In genomic region chr11:6253196-6253595, GRCh38 we compare ENCODE assay signal across 21 cellular contexts. TPM values are rescaled to one million over a fixed set of nuclear protein-coding genes. Genes with fewer than 3 reads are reported as not detected.
DNase-seq lines count a peak whose midpoint lies in the region; ATAC-seq, FAIRE-seq and TF ChIP-seq lines count a peak whose summit lies in the region.
"Had no signal": no experiment of that assay in that cellular context is flagged by ENCODE, and none has a peak within 500 bp of the region (broad histone marks: within the 10 kb centered on the region; RNA-seq: fewer than 3 reads in every experiment).

No MANE protein-coding gene starts in this region.

- FAIRE-seq in frontal cortex (lab: Jason Lieb, UNC) = no peak
- FAIRE-seq: HTR-8/SVneo had no signal

- no peak overlapping the region for H3K4me3 Mint-ChIP-seq in activated T-cell treated with anti-CD3 and anti-CD28 coated beads, Interleukin-2, amount 50 U/mL, for 72 hours
- H3K4me3 Mint-ChIP-seq in activated T-cell treated with anti-CD3 and anti-CD28 coated beads, Interleukin-2, amount 50 U/mL, for 4 hours = no peak overlapping the region
- H3K4me3 Mint-ChIP-seq in chondrocyte (ENCODE audit: unreplicated experiment) = no peak overlapping the region
- H3K4me3 Mint-ChIP-seq: activated T-cell treated with anti-CD3 and anti-CD28 coated beads, Interleukin-2, amount 50 U/mL, for 24 hours; CD4-positive, CD25-positive, alpha-beta regulatory T cell; T-helper 1 cell treated with Interleukin-12 subunit alpha and Interleukin-12 subunit beta and Interleukin-4 antibody, amounts not matched to agents 30 μg/mL and 1 μg/mL, for 36 hours had no signal

- no peak overlapping the region for H3K27ac Mint-ChIP-seq in activated T-cell treated with anti-CD3 and anti-CD28 coated beads, Interleukin-2, amount 50 U/mL, for 72 hours
- H3K27ac Mint-ChIP-seq in chondrocyte (ENCODE audit: unreplicated experiment) = no peak overlapping the region
- H3K27ac Mint-ChIP-seq: activated T-cell treated with anti-CD3 and anti-CD28 coated beads, Interleukin-2, amount 50 U/mL, for 24 hours; CD4-positive, CD25-positive, alpha-beta regulatory T cell; T-helper 1 cell treated with Interleukin-12 subunit alpha and Interleukin-12 subunit beta and Interleukin-4 antibody, amounts not matched to agents 30 μg/mL and 1 μg/mL, for 36 hours had no signal

- no peak for DNase-seq in activated T-cell treated with anti-CD3 and anti-CD28 coated beads, Interleukin-2, amount 50 U/mL, for 72 hours
- no peak for DNase-seq in activated T-cell treated with anti-CD3 and anti-CD28 coated beads, Interleukin-2, amount 50 U/mL, for 4 hours
- no peak for DNase-seq in frontal cortex (ENCODE audit: low spot score in 2 of 2)
- no peak for DNase-seq in chondrocyte (ENCODE audit: low spot score)
- no peak for DNase-seq in NCI-H1105 treated with DMSO at 0.1 percent for 48 hours (lab: John Stamatoyannopoulos, UW)
- DNase-seq: activated CD4-positive, CD25-positive, alpha-beta regulatory T cell treated with anti-CD3 and anti-CD28 coated beads, Interleukin-2, amount 50 U/mL, for 72 hours; activated T-cell treated with anti-CD3 and anti-CD28 coated beads, Interleukin-2, amount 50 U/mL, for 24 hours; CD4-positive, CD25-positive, alpha-beta regulatory T cell; cerebellar nuclear complex; DND-41; islet precursor cell; MG63; right lobe of liver; upper lobe of left lung had no signal

- peaks cover 11% of the 10 kb centered on the region for H3K27me3 Mint-ChIP-seq in activated T-cell treated with anti-CD3 and anti-CD28 coated beads, Interleukin-2, amount 50 U/mL, for 72 hours (ENCODE audit: low read depth)
- peaks cover 2% of the 10 kb centered on the region for H3K27me3 Mint-ChIP-seq in activated T-cell treated with anti-CD3 and anti-CD28 coated beads, Interleukin-2, amount 50 U/mL, for 4 hours (ENCODE audit: low read depth)
- peaks cover 3% of the 10 kb centered on the region for H3K27me3 Mint-ChIP-seq in chondrocyte (ENCODE audit: low read depth)
- H3K27me3 Mint-ChIP-seq: activated T-cell treated with anti-CD3 and anti-CD28 coated beads, Interleukin-2, amount 50 U/mL, for 24 hours had no signal

- no peaks in the 10 kb centered on the region for H3K36me3 Mint-ChIP-seq in activated T-cell treated with anti-CD3 and anti-CD28 coated beads, Interleukin-2, amount 50 U/mL, for 72 hours (ENCODE audit: insufficient read depth in 2 of 2)
- no peaks in the 10 kb centered on the region for H3K36me3 Mint-ChIP-seq in activated T-cell treated with anti-CD3 and anti-CD28 coated beads, Interleukin-2, amount 50 U/mL, for 4 hours (ENCODE audit: insufficient read depth)
- H3K36me3 Mint-ChIP-seq in chondrocyte (ENCODE audit: low read depth) = no peaks in the 10 kb centered on the region
- H3K36me3 Mint-ChIP-seq: CD4-positive, CD25-positive, alpha-beta regulatory T cell had no signal

- TF ChIP-seq CTCF in chondrocyte (IDR thresholded peaks at IDR 0.05) = no peak

- no peaks in the 10 kb centered on the region for H3K4me1 Mint-ChIP-seq in activated T-cell treated with anti-CD3 and anti-CD28 coated beads, Interleukin-2, amount 50 U/mL, for 72 hours (ENCODE audit: low read depth)
- H3K4me1 Mint-ChIP-seq in activated T-cell treated with anti-CD3 and anti-CD28 coated beads, Interleukin-2, amount 50 U/mL, for 4 hours (ENCODE audit: low read depth) = no peaks in the 10 kb centered on the region
- H3K4me1 Mint-ChIP-seq in chondrocyte (ENCODE audit: low read depth) = peaks cover 8% of the 10 kb centered on the region
- H3K4me1 Mint-ChIP-seq: CD4-positive, CD25-positive, alpha-beta regulatory T cell had no signal

- ATAC-seq in activated T-cell treated with anti-CD3 and anti-CD28 coated beads, Interleukin-2, amount 50 U/mL, for 72 hours (replicated peaks in 1 of 2) = peak; percentile 80 to 89
- no peak for ATAC-seq in activated T-cell treated with anti-CD3 and anti-CD28 coated beads, Interleukin-2, amount 50 U/mL, for 4 hours
- ATAC-seq in HG02623 (IDR thresholded peaks at IDR 0.05; ENCODE audit: unreplicated experiment) = peak; percentile 67
- peak; percentile 61 for ATAC-seq in HG03354 (IDR thresholded peaks at IDR 0.05; ENCODE audit: poor library complexity, severe bottlenecking, unreplicated experiment)
- no peak for ATAC-seq in GM21528 (IDR thresholded peaks at IDR 0.05; ENCODE audit: low FRiP score, unreplicated experiment)
- ATAC-seq: right lobe of liver had no signal

- H3K9me3 Mint-ChIP-seq in activated T-cell treated with anti-CD3 and anti-CD28 coated beads, Interleukin-2, amount 50 U/mL, for 72 hours = no peaks in the 10 kb centered on the region
- H3K9me3 Mint-ChIP-seq in activated T-cell treated with anti-CD3 and anti-CD28 coated beads, Interleukin-2, amount 50 U/mL, for 4 hours = no peaks in the 10 kb centered on the region
- no peaks in the 10 kb centered on the region for H3K9me3 Mint-ChIP-seq in chondrocyte (ENCODE audit: low read depth)
- H3K9me3 Mint-ChIP-seq: activated T-cell treated with anti-CD3 and anti-CD28 coated beads, Interleukin-2, amount 50 U/mL, for 24 hours; T-helper 1 cell treated with Interleukin-12 subunit alpha and Interleukin-12 subunit beta and Interleukin-4 antibody, amounts not matched to agents 30 μg/mL and 1 μg/mL, for 36 hours had no signal

RNA-seq across cellular contexts. Expression of gene CCKBR, which starts 6.4 kb away (rescaled TPM):
- not detected for total RNA-seq in activated T-cell treated with anti-CD3 and anti-CD28 coated beads, Interleukin-2, amount 50 U/mL, for 72 hours
- total RNA-seq in activated T-cell treated with anti-CD3 and anti-CD28 coated beads, Interleukin-2, amount 50 U/mL, for 4 hours = not detected
- total RNA-seq in frontal cortex = 5.7 TPM
- not detected in 3 replicates for total RNA-seq in chondrocyte
- total RNA-seq: A673; CD4-positive, CD25-positive, alpha-beta regulatory T cell; mesenteric fat pad; right lobe of liver; upper lobe of left lung had no signal

RNA-seq across cellular contexts. Expression of gene CNGA4, which starts 14.3 kb away (rescaled TPM):
- total RNA-seq in activated T-cell treated with anti-CD3 and anti-CD28 coated beads, Interleukin-2, amount 50 U/mL, for 72 hours = under 1 TPM; 0.29 to 0.46 TPM
- total RNA-seq in activated T-cell treated with anti-CD3 and anti-CD28 coated beads, Interleukin-2, amount 50 U/mL, for 4 hours = not detected
- total RNA-seq in frontal cortex (0.41 TPM), chondrocyte (0.17 to 0.22 TPM in 2 of 3 replicates, not detected in the other)
- total RNA-seq: A673, mesenteric fat pad had no signal

RNA-seq across cellular contexts. Expression of gene FHIP1B, which starts 18.8 kb away (rescaled TPM):
- total RNA-seq in activated T-cell treated with anti-CD3 and anti-CD28 coated beads, Interleukin-2, amount 50 U/mL, for 72 hours = 10 to 100 TPM; 22.8 to 26.8 TPM
- total RNA-seq in activated T-cell treated with anti-CD3 and anti-CD28 coated beads, Interleukin-2, amount 50 U/mL, for 4 hours = 10 to 100 TPM; 21.5 to 27.1 (median 22.9) TPM
- total RNA-seq in frontal cortex (19.6 TPM), chondrocyte (19.8 to 23.1 TPM (median 22.8 TPM) in 3 replicates)

RNA-seq across cellular contexts. Expression of gene C11orf42, which starts 47.8 kb away (rescaled TPM):
- total RNA-seq in activated T-cell treated with anti-CD3 and anti-CD28 coated beads, Interleukin-2, amount 50 U/mL, for 72 hours = not detected
- total RNA-seq in activated T-cell treated with anti-CD3 and anti-CD28 coated beads, Interleukin-2, amount 50 U/mL, for 4 hours = not detected
- not detected for total RNA-seq in frontal cortex
- not detected in 3 replicates for total RNA-seq in chondrocyte
- total RNA-seq: A673; CD4-positive, CD25-positive, alpha-beta regulatory T cell; mesenteric fat pad; right lobe of liver; upper lobe of left lung had no signal

RNA-seq across cellular contexts. Expression of gene OR52W1, which starts 54.2 kb away (rescaled TPM):
- total RNA-seq in activated T-cell treated with anti-CD3 and anti-CD28 coated beads, Interleukin-2, amount 50 U/mL, for 72 hours = not detected
- not detected for total RNA-seq in activated T-cell treated with anti-CD3 and anti-CD28 coated beads, Interleukin-2, amount 50 U/mL, for 4 hours
- total RNA-seq in frontal cortex = not detected
- total RNA-seq in chondrocyte = not detected in 3 replicates
- total RNA-seq: A673; CD4-positive, CD25-positive, alpha-beta regulatory T cell; mesenteric fat pad; right lobe of liver; upper lobe of left lung had no signal

Comparison
In these comparisons a context has a peak if more than half of its experiments do, and no peak if none do; other contexts are left out.
1. ATAC-seq: peak in activated T-cell treated with anti-CD3 and anti-CD28 coated beads, Interleukin-2, amount 50 U/mL, for 72 hours (2 of 2), HG02623 (single experiment) and HG03354 (single experiment); none in activated T-cell treated with anti-CD3 and anti-CD28 coated beads, Interleukin-2, amount 50 U/mL, for 4 hours (0 of 2) and GM21528 (single experiment).